8 cellular contexts compared by ENCODE assay signal in genomic region chr7:5636914-5637313, GRCh38. TPM values are rescaled to one million over a fixed set of nuclear protein-coding genes. Genes with fewer than 3 reads are reported as not detected.
DNase-seq lines count a peak whose midpoint lies in the region; ATAC-seq and TF ChIP-seq lines count a peak whose summit lies in the region.

No MANE protein-coding gene starts in this region.

- no peaks in the 10 kb centered on the region for H3K79me2 ChIP-seq in HCT116 (ENCODE audit: insufficient read depth, low read length)

- no peak for TF ChIP-seq CTCF in HCT116 (IDR thresholded peaks at IDR 0.05 in 2 of 3, conservative IDR thresholded peaks at IDR 0.05 in 1 of 3; ENCODE audit: borderline replicate concordance in 1 of 3, insufficient read depth in 1 of 3, low read depth in 2 of 3, low read length in 2 of 3)
- TF ChIP-seq CTCF in ascending aorta (IDR thresholded peaks at IDR 0.05): no peak

- POLR2A ChIA-PET in HCT116 (lab: Charles Lee): no interaction called here

- no peak overlapping the region for H2AFZ ChIP-seq in HCT116 (ENCODE audit: low read depth, low read length, poor library complexity, severe bottlenecking)

- CTCF ChIA-PET in HCT116 (lab: Charles Lee): no interaction called here

- no peak for TF ChIP-seq RAD21 in HCT116 (IDR thresholded peaks at IDR 0.05; ENCODE audit: low read depth)

- DNase-seq in HCT116 (ENCODE audit: low read depth, low spot score) (no peak), ascending aorta (ENCODE audit: low spot score in 2 of 2) (peak; percentile 44 to 93), D341Med (ENCODE audit: low spot score) (no peak), DMS153 treated with DMSO at 0.1 percent for 48 hours (lab: John Stamatoyannopoulos, UW; ENCODE audit: unreplicated experiment) (no peak), NK-92 (lab: John Stamatoyannopoulos, UW; ENCODE audit: unreplicated experiment) (no peak)
- no peak for DNase-seq in stimulated activated naive CD4-positive, alpha-beta T cell (lab: John Stamatoyannopoulos, UW)

- no peak overlapping the region for H3K4me2 ChIP-seq in HCT116 (ENCODE audit: low read length)
- peak overlapping the region; percentile 56 for H3K4me2 ChIP-seq in skeletal muscle satellite cell (ENCODE audit: low read length)

- peak; percentile 56; the same call in 1 of the 2 replicates for ATAC-seq in HCT116

- H3K27me3 ChIP-seq in HCT116 (ENCODE audit: insufficient read depth, low read length): no peaks in the 10 kb centered on the region
- H3K27me3 ChIP-seq in ascending aorta: no peaks in the 10 kb centered on the region
- H3K27me3 ChIP-seq in iPS-15b (ENCODE audit: control insufficient read depth, insufficient read depth, low read length): no peaks in the 10 kb centered on the region
- H3K27me3 ChIP-seq in skeletal muscle satellite cell (ENCODE audit: control insufficient read depth, insufficient read depth, low read length): no peaks in the 10 kb centered on the region

- no peaks in the 10 kb centered on the region for H3K9me2 ChIP-seq in HCT116 (ENCODE audit: insufficient read depth)

- H3K27ac ChIP-seq in HCT116 (ENCODE audit: low read depth, low read length) (no peak overlapping the region), ascending aorta (peak overlapping the region; percentile 1 to 71)

- intact Hi-C loops in HCT116 (cut with micrococcal nuclease): no loop called here
- intact Hi-C loops in ascending aorta (cut with DNase I): loop anchor here (2.0 to 5.0 kb wide), 2 partner anchors 40 to 60 kb away; no protein-coding TSS in a partner anchor

- H3K36me3 ChIP-seq in HCT116 (ENCODE audit: control insufficient read depth in 1 of 2, insufficient read depth in 2 of 2, low read length in 2 of 2): peaks cover 11 to 20% of the 10 kb centered on the region in 2 experiments; a peak in 3 of 4 replicates
- peaks cover 19 to 24% of the 10 kb centered on the region in 2 donors for H3K36me3 ChIP-seq in ascending aorta
- peaks cover 7% of the 10 kb centered on the region for H3K36me3 ChIP-seq in iPS-15b (ENCODE audit: control insufficient read depth, insufficient read depth, low read length)
- H3K36me3 ChIP-seq in skeletal muscle satellite cell (ENCODE audit: insufficient read depth, low read length): peaks cover 10% of the 10 kb centered on the region

- no peak overlapping the region for H3K9ac ChIP-seq in HCT116 (ENCODE audit: low read length)
- peak overlapping the region; percentile 8 for H3K9ac ChIP-seq in iPS-15b (ENCODE audit: low read depth, low read length)
- peak overlapping the region; percentile 43 for H3K9ac ChIP-seq in skeletal muscle satellite cell (ENCODE audit: low read depth, low read length)

- TF ChIP-seq POLR2A in HCT116 (IDR thresholded peaks at IDR 0.05; ENCODE audit: borderline replicate concordance, extremely low read depth, insufficient read depth, insufficient read length): no peak

- RAD21 ChIA-PET in HCT116 (lab: Charles Lee; ENCODE audit: low non-redundant PET in 1 of 2, low total read pairs in 2 of 2, uncharacterized antibody in 2 of 2, unreplicated experiment in 2 of 2): no interaction called here

- BruUV-seq in HCT116 (replicated peaks; lab: Mats Ljungman, UMichigan): no TSS peak

- H3K4me1 ChIP-seq in HCT116 (ENCODE audit: control insufficient read depth in 1 of 2, insufficient read depth in 2 of 2, low read length in 2 of 2): peaks cover 0 to 14% of the 10 kb centered on the region in 2 experiments; a peak in 1 of 4 replicates
- H3K4me1 ChIP-seq in ascending aorta: peaks cover 24 to 32% of the 10 kb centered on the region in 2 donors
- peaks cover 29% of the 10 kb centered on the region for H3K4me1 ChIP-seq in iPS-15b (ENCODE audit: control insufficient read depth, insufficient read depth, low read length)
- peaks cover 51% of the 10 kb centered on the region for H3K4me1 ChIP-seq in skeletal muscle satellite cell (ENCODE audit: control insufficient read depth, insufficient read depth, low read length)

- no peaks in the 10 kb centered on the region for H4K20me1 ChIP-seq in HCT116 (ENCODE audit: insufficient read depth)

- H3K4me3 ChIP-seq in HCT116 (replicated peaks in 1 of 2; ENCODE audit: low read depth in 1 of 2, low read length in 2 of 2) (no peak overlapping the region), ascending aorta (peak overlapping the region in 1 of 2 donors; percentile 5), iPS-15b (ENCODE audit: low read depth, low read length) (no peak overlapping the region), skeletal muscle satellite cell (ENCODE audit: low read length) (peak overlapping the region; percentile 1)

- H3K9me3 ChIP-seq in HCT116 (ENCODE audit: control insufficient read depth in 1 of 2, insufficient read depth in 1 of 2, low read depth in 1 of 2, low read length in 2 of 2) (no peaks in the 10 kb centered on the region), ascending aorta (no peaks in the 10 kb centered on the region), iPS-15b (ENCODE audit: control insufficient read depth, insufficient read depth, low read length) (no peaks in the 10 kb centered on the region), skeletal muscle satellite cell (replicated peaks; ENCODE audit: low read length) (no peaks in the 10 kb centered on the region)

TF ChIP-seq in HCT116, 20 proteins besides CTCF, POLR2A, EP300 and RAD21:
- TF ChIP-seq FOSL1 (IDR thresholded peaks at IDR 0.05; ENCODE audit: low read depth) (no peak), CBX3 (IDR thresholded peaks at IDR 0.05; ENCODE audit: low read depth) (no peak), SP1 (IDR thresholded peaks at IDR 0.05; ENCODE audit: low read depth) (no peak), MAX (IDR thresholded peaks at IDR 0.05) (no peak), CEBPB (IDR thresholded peaks at IDR 0.05; ENCODE audit: low read depth) (no peak), TCF7L2 (IDR thresholded peaks at IDR 0.05; ENCODE audit: borderline replicate concordance, extremely low read depth, insufficient read depth, insufficient read length) (no peak), YY1 (IDR thresholded peaks at IDR 0.05; ENCODE audit: extremely low read depth, insufficient replicate concordance, low read depth, low read length) (no peak), ZBTB33 (IDR thresholded peaks at IDR 0.05; ENCODE audit: extremely low read depth, insufficient replicate concordance, low read length) (no peak), ZNF274 (IDR thresholded peaks at IDR 0.05; ENCODE audit: low read depth, low read length) (no peak), SRF (IDR thresholded peaks at IDR 0.05; ENCODE audit: low read depth) (no peak), EZH2phosphoT487 (IDR thresholded peaks at IDR 0.05; ENCODE audit: borderline replicate concordance) (no peak)

RNA-seq across cellular contexts. Expression of gene FSCN1, which starts 44.3 kb away (rescaled TPM):
- 302 TPM for total RNA-seq in HCT116 (2021; ENCODE audit: unreplicated experiment)
- polyA plus RNA-seq in HCT116 (2012): 185 and 190 TPM in 2 replicates
- 129 TPM for total RNA-seq in ascending aorta
- total RNA-seq in skeletal muscle satellite cell (2012; rRNA removed): 267 and 317 TPM in 2 replicates

Comparison
In these comparisons a context has a peak if more than half of its experiments do, and no peak if none do; other contexts are left out.
1. DNase-seq: peak in ascending aorta (2 of 2); none in HCT116 (single experiment), stimulated activated naive CD4-positive, alpha-beta T cell (0 of 6), D341Med (single experiment), DMS153 treated with DMSO at 0.1 percent for 48 hours (single experiment) and NK-92 (single experiment).